In the genomic region with DNA sequence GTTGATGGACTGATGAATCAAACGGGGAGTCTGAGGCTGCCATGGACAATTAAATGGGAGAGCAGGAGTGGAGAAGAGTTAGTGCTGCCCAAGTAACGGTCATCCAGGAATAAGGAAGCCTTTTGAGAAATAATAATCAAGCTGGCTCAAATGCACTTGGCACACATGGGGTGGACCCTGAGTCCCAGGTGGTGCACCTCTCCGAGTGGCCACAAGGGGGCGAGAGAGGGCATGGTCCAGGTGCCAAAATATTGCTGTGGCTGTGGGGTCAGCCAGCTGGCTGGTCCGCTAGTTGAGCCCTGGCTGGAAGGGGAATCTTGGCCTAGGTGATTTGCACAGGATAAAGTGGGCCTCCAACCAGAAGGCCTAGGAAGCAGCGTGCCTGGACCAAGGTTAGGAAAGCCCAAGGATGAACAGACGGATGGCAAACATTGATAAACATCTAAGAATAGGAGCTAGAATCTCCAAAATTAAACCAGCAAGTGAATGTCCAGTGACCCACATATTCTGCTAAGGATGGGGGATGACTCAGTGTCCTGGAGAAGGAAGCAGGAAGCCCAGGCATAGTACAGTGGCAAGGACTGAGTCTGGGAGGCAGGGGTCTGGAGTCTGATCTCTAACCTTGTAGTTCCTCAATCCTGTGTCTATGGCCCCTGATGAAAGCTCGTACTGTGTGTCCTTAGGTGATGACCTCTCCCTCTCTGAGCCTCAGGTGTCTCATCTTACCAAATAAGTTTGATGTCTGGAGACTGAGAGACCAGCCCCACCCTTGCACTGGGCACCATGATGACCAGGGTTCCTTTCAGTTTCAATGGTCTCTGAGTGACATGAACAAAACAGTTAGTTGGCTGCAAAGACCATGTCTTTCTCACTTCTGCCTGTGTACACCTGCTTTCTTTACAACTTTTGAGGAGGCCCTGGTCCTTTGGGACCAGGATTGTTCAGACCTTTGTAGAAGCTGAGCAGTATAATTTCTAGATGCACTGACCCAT, we compare ENCODE assay signal across 2 cellular contexts.
TF ChIP-seq lines count a peak whose summit lies in the region.

No MANE protein-coding gene starts in this region.

TF ChIP-seq in IMR-90, 13 proteins besides CTCF, POLR2A, EP300 and RAD21:
- no peak for TF ChIP-seq MAZ (IDR thresholded peaks at IDR 0.05; ENCODE audit: borderline replicate concordance, low read depth, low read length)
- TF ChIP-seq SMC3 (IDR thresholded peaks at IDR 0.05; ENCODE audit: low read depth, low read length): peak; percentile 88

TF ChIP-seq in HepG2, 621 proteins besides CTCF, POLR2A, EP300 and RAD21 (continues in another document):
- TF ChIP-seq RFXANK (CRISPR knock-in tag; IDR thresholded peaks at IDR 0.05) (no peak), LCORL (IDR thresholded peaks at IDR 0.05) (no peak), LCORL (CRISPR knock-in tag; IDR thresholded peaks at IDR 0.05) (no peak), ZNF501 (CRISPR knock-in tag; IDR thresholded peaks at IDR 0.05) (peak; percentile 28; the same call in 1 of the 2 replicates), ZZZ3 (CRISPR knock-in tag; IDR thresholded peaks at IDR 0.05; ENCODE audit: borderline replicate concordance) (no peak), ZNF296 (CRISPR knock-in tag; conservative IDR thresholded peaks at IDR 0.05) (no peak), PHF21A (CRISPR knock-in tag; IDR thresholded peaks at IDR 0.05) (no peak), SRF (IDR thresholded peaks at IDR 0.05; ENCODE audit: low read depth, low read length) (no peak), GABPA (IDR thresholded peaks at IDR 0.05; ENCODE audit: low read depth, low read length) (no peak), GABPA (CRISPR knock-in tag; IDR thresholded peaks at IDR 0.05; ENCODE audit: low read depth) (no peak), BORCS8-MEF2B (CRISPR knock-in tag; IDR thresholded peaks at IDR 0.05) (peak; percentile 22; the same call in 1 of the 2 replicates), FOSL2 (CRISPR knock-in tag; IDR thresholded peaks at IDR 0.05) (0 out of 2 replicates have a peak, but pooled peaks have one; percentile 13), ZFP36L1 (CRISPR knock-in tag; IDR thresholded peaks at IDR 0.05) (no peak), MYC (CRISPR knock-in tag; IDR thresholded peaks at IDR 0.05; ENCODE audit: borderline replicate concordance) (peak; percentile 21; the same call in 1 of the 2 replicates), SMC3 (IDR thresholded peaks at IDR 0.05; ENCODE audit: low read length) (peak; percentile 76), XRCC5 (optimal IDR thresholded peaks at IDR 0.05; ENCODE audit: low read length) (peak; percentile 60), ZFP62 (CRISPR knock-in tag; IDR thresholded peaks at IDR 0.05) (no peak), PATZ1 (CRISPR knock-in tag; IDR thresholded peaks at IDR 0.05) (0 out of 2 replicates have a peak, but pooled peaks have one; percentile 17), YEATS4 (CRISPR knock-in tag; IDR thresholded peaks at IDR 0.05; ENCODE audit: borderline replicate concordance) (no peak), STAG1 (CRISPR knock-in tag; IDR thresholded peaks at IDR 0.05) (peak; percentile 79), SALL1 (CRISPR knock-in tag; IDR thresholded peaks at IDR 0.05) (0 out of 2 replicates have a peak, but pooled peaks have one; percentile 29), ZNF652 (CRISPR knock-in tag; IDR thresholded peaks at IDR 0.05; ENCODE audit: borderline replicate concordance, low read depth) (peak; percentile 53; the same call in 1 of the 2 replicates), NRL (CRISPR knock-in tag; IDR thresholded peaks at IDR 0.05; ENCODE audit: borderline replicate concordance) (0 out of 2 replicates have a peak, but pooled peaks have one; percentile 47), HMGXB4 (CRISPR knock-in tag; IDR thresholded peaks at IDR 0.05; ENCODE audit: borderline replicate concordance in 1 of 2, low read depth in 1 of 2) (0 out of 4 replicates have a peak, but pooled peaks have one; percentile 23 to 33), ZNF350 (CRISPR knock-in tag; IDR thresholded peaks at IDR 0.05; ENCODE audit: borderline replicate concordance, low read depth) (peak; percentile 39; the same call in 1 of the 2 replicates), KDM2A (CRISPR knock-in tag; IDR thresholded peaks at IDR 0.05; ENCODE audit: borderline replicate concordance, low read depth) (0 out of 2 replicates have a peak, but pooled peaks have one; percentile 43), ZBTB49 (CRISPR knock-in tag; IDR thresholded peaks at IDR 0.05; ENCODE audit: borderline replicate concordance) (no peak), NCOA2 (CRISPR knock-in tag; IDR thresholded peaks at IDR 0.05) (0 out of 2 replicates have a peak, but pooled peaks have one; percentile 13), BATF2 (CRISPR knock-in tag; IDR thresholded peaks at IDR 0.05) (no peak), THRA (CRISPR knock-in tag; IDR thresholded peaks at IDR 0.05; ENCODE audit: borderline replicate concordance) (no peak)
- TF ChIP-seq, protein P1, sequence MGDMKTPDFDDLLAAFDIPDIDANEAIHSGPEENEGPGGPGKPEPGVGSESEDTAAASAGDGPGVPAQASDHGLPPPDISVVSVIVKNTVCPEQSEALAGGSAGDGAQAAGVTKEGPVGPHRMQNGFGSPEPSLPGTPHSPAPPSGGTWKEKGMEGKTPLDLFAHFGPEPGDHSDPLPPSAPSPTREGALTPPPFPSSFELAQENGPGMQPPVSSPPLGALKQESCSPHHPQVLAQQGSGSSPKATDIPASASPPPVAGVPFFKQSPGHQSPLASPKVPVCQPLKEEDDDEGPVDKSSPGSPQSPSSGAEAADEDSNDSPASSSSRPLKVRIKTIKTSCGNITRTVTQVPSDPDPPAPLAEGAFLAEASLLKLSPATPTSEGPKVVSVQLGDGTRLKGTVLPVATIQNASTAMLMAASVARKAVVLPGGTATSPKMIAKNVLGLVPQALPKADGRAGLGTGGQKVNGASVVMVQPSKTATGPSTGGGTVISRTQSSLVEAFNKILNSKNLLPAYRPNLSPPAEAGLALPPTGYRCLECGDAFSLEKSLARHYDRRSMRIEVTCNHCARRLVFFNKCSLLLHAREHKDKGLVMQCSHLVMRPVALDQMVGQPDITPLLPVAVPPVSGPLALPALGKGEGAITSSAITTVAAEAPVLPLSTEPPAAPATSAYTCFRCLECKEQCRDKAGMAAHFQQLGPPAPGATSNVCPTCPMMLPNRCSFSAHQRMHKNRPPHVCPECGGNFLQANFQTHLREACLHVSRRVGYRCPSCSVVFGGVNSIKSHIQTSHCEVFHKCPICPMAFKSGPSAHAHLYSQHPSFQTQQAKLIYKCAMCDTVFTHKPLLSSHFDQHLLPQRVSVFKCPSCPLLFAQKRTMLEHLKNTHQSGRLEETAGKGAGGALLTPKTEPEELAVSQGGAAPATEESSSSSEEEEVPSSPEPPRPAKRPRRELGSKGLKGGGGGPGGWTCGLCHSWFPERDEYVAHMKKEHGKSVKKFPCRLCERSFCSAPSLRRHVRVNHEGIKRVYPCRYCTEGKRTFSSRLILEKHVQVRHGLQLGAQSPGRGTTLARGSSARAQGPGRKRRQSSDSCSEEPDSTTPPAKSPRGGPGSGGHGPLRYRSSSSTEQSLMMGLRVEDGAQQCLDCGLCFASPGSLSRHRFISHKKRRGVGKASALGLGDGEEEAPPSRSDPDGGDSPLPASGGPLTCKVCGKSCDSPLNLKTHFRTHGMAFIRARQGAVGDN (CRISPR knock-in tag; IDR thresholded peaks at IDR 0.05): peak; percentile 45
- TF ChIP-seq, protein P2, sequence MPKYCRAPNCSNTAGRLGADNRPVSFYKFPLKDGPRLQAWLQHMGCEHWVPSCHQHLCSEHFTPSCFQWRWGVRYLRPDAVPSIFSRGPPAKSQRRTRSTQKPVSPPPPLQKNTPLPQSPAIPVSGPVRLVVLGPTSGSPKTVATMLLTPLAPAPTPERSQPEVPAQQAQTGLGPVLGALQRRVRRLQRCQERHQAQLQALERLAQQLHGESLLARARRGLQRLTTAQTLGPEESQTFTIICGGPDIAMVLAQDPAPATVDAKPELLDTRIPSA (CRISPR knock-in tag; IDR thresholded peaks at IDR 0.05; ENCODE audit: borderline replicate concordance): no peak
- TF ChIP-seq, protein P3, sequence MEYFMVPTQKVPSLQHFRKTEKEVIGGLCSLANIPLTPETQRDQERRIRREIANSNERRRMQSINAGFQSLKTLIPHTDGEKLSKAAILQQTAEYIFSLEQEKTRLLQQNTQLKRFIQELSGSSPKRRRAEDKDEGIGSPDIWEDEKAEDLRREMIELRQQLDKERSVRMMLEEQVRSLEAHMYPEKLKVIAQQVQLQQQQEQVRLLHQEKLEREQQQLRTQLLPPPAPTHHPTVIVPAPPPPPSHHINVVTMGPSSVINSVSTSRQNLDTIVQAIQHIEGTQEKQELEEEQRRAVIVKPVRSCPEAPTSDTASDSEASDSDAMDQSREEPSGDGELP (IDR thresholded peaks at IDR 0.05; ENCODE audit: borderline replicate concordance, low read depth): 0 out of 2 replicates have a peak, but pooled peaks have one; percentile 23
- TF ChIP-seq, protein P4, sequence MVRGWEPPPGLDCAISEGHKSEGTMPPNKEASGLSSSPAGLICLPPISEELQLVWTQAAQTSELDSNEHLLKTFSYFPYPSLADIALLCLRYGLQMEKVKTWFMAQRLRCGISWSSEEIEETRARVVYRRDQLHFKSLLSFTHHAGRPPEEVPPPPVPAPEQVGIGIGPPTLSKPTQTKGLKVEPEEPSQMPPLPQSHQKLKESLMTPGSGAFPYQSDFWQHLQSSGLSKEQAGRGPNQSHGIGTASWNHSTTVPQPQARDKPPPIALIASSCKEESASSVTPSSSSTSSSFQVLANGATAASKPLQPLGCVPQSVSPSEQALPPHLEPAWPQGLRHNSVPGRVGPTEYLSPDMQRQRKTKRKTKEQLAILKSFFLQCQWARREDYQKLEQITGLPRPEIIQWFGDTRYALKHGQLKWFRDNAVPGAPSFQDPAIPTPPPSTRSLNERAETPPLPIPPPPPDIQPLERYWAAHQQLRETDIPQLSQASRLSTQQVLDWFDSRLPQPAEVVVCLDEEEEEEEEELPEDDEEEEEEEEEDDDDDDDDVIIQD (CRISPR knock-in tag; IDR thresholded peaks at IDR 0.05; ENCODE audit: low read depth): no peak
- TF ChIP-seq, protein P5, sequence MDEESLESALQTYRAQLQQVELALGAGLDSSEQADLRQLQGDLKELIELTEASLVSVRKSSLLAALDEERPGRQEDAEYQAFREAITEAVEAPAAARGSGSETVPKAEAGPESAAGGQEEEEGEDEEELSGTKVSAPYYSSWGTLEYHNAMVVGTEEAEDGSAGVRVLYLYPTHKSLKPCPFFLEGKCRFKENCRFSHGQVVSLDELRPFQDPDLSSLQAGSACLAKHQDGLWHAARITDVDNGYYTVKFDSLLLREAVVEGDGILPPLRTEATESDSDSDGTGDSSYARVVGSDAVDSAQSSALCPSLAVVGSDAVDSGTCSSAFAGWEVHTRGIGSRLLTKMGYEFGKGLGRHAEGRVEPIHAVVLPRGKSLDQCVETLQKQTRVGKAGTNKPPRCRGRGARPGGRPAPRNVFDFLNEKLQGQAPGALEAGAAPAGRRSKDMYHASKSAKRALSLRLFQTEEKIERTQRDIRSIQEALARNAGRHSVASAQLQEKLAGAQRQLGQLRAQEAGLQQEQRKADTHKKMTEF (CRISPR knock-in tag; IDR thresholded peaks at IDR 0.05): peak; percentile 20; the same call in 1 of the 2 replicates
